ENCODE assay signal across 26 cellular contexts in genomic region chr12:99479149-99479548, GRCh38.
"Had no signal": no experiment of that assay in that cellular context is flagged by ENCODE, and none has a peak within 500 bp of the region (broad histone marks: within the 10 kb centered on the region; RNA-seq: fewer than 3 reads in every experiment).

No MANE protein-coding gene starts in this region.

- H3K36me3 ChIP-seq: left lung, lower lobe of right lung, pancreas, prostate gland, sigmoid colon, spleen, suprapubic skin, thoracic aorta, tibial artery, upper lobe of right lung had no signal

- DNase-seq: immature natural killer cell; kidney; left colon; left lung; lower lobe of right lung; mammary epithelial cell; mesenchymal stem cell; naive thymus-derived CD8-positive, alpha-beta T cell; nucleus accumbens; pancreas; posterior cingulate gyrus; retina; right cardiac atrium; sigmoid colon; small intestine; spleen; stimulated activated CD4-positive, alpha-beta T cell treated with anti-CD3 and anti-CD28 coated beads, Interleukin-4, amount 100 ng/mL, for 24 hours; stimulated activated naive CD4-positive, alpha-beta T cell; tibial artery; trophoblast cell; upper lobe of right lung had no signal

- H3K27ac ChIP-seq: left lung, lower lobe of right lung, pancreas, prostate gland, sigmoid colon, spleen, suprapubic skin, thoracic aorta, tibial artery, upper lobe of right lung had no signal

- FAIRE-seq: urothelium cell line had no signal

- H3K4me1 ChIP-seq: left lung, lower lobe of right lung, pancreas, prostate gland, sigmoid colon, spleen, suprapubic skin, tibial artery, upper lobe of right lung had no signal

- ATAC-seq: left colon; left lung; lower lobe of right lung; naive thymus-derived CD8-positive, alpha-beta T cell; pancreas; right cardiac atrium; stimulated activated effector memory CD8-positive, alpha-beta T cell treated with anti-CD3 and anti-CD28 coated beads, Interleukin-12 subunit alpha, Interleukin-12 subunit beta, amount 100 ng/mL, for 72 hours; upper lobe of right lung had no signal

- H3K9me3 ChIP-seq: lower lobe of right lung, pancreas, prostate gland, thoracic aorta, upper lobe of right lung had no signal

- H3K27me3 ChIP-seq: left lung, pancreas, sigmoid colon, spleen, suprapubic skin, tibial artery, upper lobe of right lung had no signal

- H3K4me3 ChIP-seq: left lung, lower lobe of right lung, pancreas, prostate gland, sigmoid colon, spleen, suprapubic skin, thoracic aorta, tibial artery, upper lobe of right lung had no signal
